9 cellular contexts compared by ENCODE assay signal in the genomic region with DNA sequence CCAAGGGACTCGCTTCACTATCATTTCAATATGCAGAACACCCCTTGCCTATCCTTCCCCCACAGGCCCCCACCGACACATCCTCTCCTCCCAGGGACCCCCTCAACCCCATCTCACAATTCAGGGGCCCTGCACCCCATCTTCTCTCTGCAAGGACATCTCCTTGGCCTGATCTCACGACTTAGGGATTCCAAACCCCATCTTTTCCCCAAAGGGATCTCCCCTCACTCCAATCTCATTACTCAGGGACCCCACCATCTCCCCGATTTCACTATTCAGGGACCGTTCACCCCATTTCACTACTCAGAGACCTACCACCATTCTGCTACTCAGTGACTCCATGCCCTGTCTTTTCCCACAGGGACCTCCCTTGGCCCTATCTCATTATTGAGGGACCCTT. TPM values are rescaled to one million over a fixed set of nuclear protein-coding genes. Genes with fewer than 3 reads are reported as not detected.
A peak's percentile ranks its signal among the peaks of the same experiment; 100 is the strongest.
DNase-seq lines count a peak whose midpoint lies in the region; ATAC-seq and TF ChIP-seq lines count a peak whose summit lies in the region.
"Had no signal": no experiment of that assay in that cellular context is flagged by ENCODE, and none has a peak within 500 bp of the region (broad histone marks: within the 10 kb centered on the region; RNA-seq: fewer than 3 reads in every experiment).

No MANE protein-coding gene starts in this region.

- H3K4me3 Mint-ChIP-seq in natural killer cell: peak overlapping the region; percentile 96

- H3K27me3 Mint-ChIP-seq in natural killer cell (ENCODE audit: low read depth in 2 of 2): no peaks in the 10 kb centered on the region

- intact Hi-C loops in natural killer cell (cut with micrococcal nuclease): no loop called here

- DNase-seq in BJ (ENCODE audit: low read depth) (no peak), LNCaP clone FGC (ENCODE audit: low read depth) (no peak), coronary artery (ENCODE audit: low spot score) (no peak), natural killer cell (no peak), SHP77 treated with DMSO at 0.1 percent for 48 hours (lab: John Stamatoyannopoulos, UW) (no peak), NCI-H446 (lab: John Stamatoyannopoulos, UW) (no peak), SIG-M5 (lab: John Stamatoyannopoulos, UW) (no peak)
- DNase-seq: NCI-H2107 had no signal

- POLR2A ChIA-PET in BJ (lab: Charles Lee): no interaction called here

- CTCF ChIA-PET in BJ (lab: Yijun Ruan, JAX): no interaction called here

- peaks cover 17 to 37% of the 10 kb centered on the region in 2 donors for H3K4me1 Mint-ChIP-seq in natural killer cell

- no peaks in the 10 kb centered on the region for H3K27me3 ChIP-seq in BJ (ENCODE audit: control insufficient read depth, insufficient read depth, low read length)

- H3K36me3 ChIP-seq in BJ (ENCODE audit: control insufficient read depth, insufficient read depth, low read length): peaks cover 10% of the 10 kb centered on the region

- no peaks in the 10 kb centered on the region for H3K9me3 Mint-ChIP-seq in natural killer cell

- no peak for ATAC-seq in natural killer cell
- no peak for ATAC-seq in HG02973 (IDR thresholded peaks at IDR 0.05; ENCODE audit: unreplicated experiment)

- peak overlapping the region; percentile 60 to 91 for H3K27ac ChIP-seq in coronary artery

- peak overlapping the region; percentile 100 for H3K4me3 ChIP-seq in BJ (ENCODE audit: low read depth, low read length)
- peak overlapping the region; percentile 84 for H3K4me3 ChIP-seq in LNCaP clone FGC (ENCODE audit: low read depth, low read length)
- peak overlapping the region; percentile 85 for H3K4me3 ChIP-seq in coronary artery

- H3K27ac Mint-ChIP-seq in natural killer cell: peak overlapping the region; percentile 87 to 97

- H3K36me3 Mint-ChIP-seq in natural killer cell: no peaks in the 10 kb centered on the region

- TF ChIP-seq CTCF in BJ (IDR thresholded peaks at IDR 0.05; ENCODE audit: insufficient read depth, low read depth, low read length) (no peak), LNCaP clone FGC (IDR thresholded peaks at IDR 0.05; ENCODE audit: control insufficient read depth, extremely low read depth, insufficient read depth) (no peak), coronary artery (IDR thresholded peaks at IDR 0.05) (no peak), natural killer cell (IDR thresholded peaks at IDR 0.05) (no peak)

RNA-seq across cellular contexts. Expression of a gene that starts 1.4 kb away (rescaled TPM):
- polyA plus RNA-seq in BJ (2011; rRNA removed): 76.9 and 143 TPM in 2 replicates
- polyA minus RNA-seq in BJ (2011; rRNA and poly(A)+ RNA removed): 62.9 and 76.0 TPM in 2 replicates
- 100 to 1,000 TPM; 137 to 154 (median 152) TPM for total RNA-seq in natural killer cell

RNA-seq across cellular contexts. Expression of a gene that starts 31.0 kb away (rescaled TPM):
- not detected in 2 replicates for polyA plus RNA-seq in BJ (2011; rRNA removed)
- polyA minus RNA-seq in BJ (2011; rRNA and poly(A)+ RNA removed): not detected in 2 replicates
- total RNA-seq in natural killer cell: under 1 TPM in 2 of 3 donors, not detected in 1; 0.43 to 0.70 TPM

RNA-seq across cellular contexts. Expression of a gene that starts 55.8 kb away (rescaled TPM):
- 4.2 and 7.5 TPM in 2 replicates for polyA plus RNA-seq in BJ (2011; rRNA removed)
- polyA minus RNA-seq in BJ (2011; rRNA and poly(A)+ RNA removed): 3.5 and 6.4 TPM in 2 replicates
- total RNA-seq in natural killer cell: 10 to 100 TPM; 81.6 to 97.7 (median 82.9) TPM

RNA-seq across cellular contexts. Expression of a gene that starts 59.9 kb away (rescaled TPM):
- polyA plus RNA-seq in BJ (2011; rRNA removed): 14.6 and 22.3 TPM in 2 replicates
- 8.2 and 8.9 TPM in 2 replicates for polyA minus RNA-seq in BJ (2011; rRNA and poly(A)+ RNA removed)
- 10 to 100 TPM; 29.5 to 37.4 (median 30.5) TPM for total RNA-seq in natural killer cell
